Comparison of ENCODE assay signal across 8 cellular contexts in the genomic region with DNA sequence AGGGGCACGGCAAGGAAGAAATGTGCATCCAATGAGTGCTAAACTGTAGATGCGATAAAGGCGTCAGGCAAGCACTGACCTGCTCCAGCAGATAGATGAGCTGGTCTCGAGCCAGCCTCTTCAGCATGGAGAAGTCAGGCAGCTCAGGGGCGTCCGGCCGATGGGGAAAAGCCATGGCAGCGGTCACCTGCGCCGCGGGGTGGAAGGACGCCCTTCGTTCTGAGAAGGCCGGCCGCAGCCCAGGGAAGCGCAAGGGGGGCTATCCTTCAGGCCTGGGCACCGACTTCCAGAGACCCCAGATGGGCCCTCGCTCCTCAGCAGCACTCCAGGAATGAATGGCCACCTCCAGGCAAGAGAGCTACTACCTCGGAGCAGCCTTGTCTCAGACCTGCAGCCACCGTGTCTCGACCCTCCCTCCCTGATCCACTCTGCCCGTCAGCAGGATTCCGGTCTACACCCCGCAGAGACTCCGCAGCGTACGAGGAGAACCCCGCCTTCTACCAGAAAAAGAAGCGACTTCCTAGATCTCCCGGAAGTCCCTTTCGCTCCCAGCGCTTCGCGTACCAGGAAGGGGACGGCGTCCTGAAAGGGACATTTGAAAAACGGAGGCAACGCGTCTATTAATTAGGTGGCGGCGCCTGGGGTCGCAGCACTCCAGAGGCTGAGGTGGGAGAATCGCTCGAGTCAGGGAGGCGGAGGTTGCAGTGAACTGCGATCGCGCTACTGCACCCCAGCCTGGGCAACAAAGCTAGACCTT. TPM values are rescaled to one million over a fixed set of nuclear protein-coding genes. Genes with fewer than 3 reads are reported as not detected.
DNase-seq lines count a peak whose midpoint lies in the region; ATAC-seq and TF ChIP-seq lines count a peak whose summit lies in the region.

TSS of gene VPS33B (minus strand) at position 520 of the 757 bp plus-strand sequence. CDS start at position 175, 345 bp downstream.

- peaks cover 3% of the 10 kb centered on the region for H3K4me1 ChIP-seq in ovary (ENCODE audit: insufficient read depth)
- H3K4me1 ChIP-seq in thyroid gland, result peaks cover 10 to 16% of the 10 kb centered on the region in 2 donors

- peak within 1 kb of the TSS; percentile 93 for H3K27ac Mint-ChIP-seq in activated naive CD8-positive, alpha-beta T cell

- DNase-seq in GDM1 (lab: John Stamatoyannopoulos, UW) (peak; percentile 78), NCI-H1092 treated with DMSO at 0.1 percent for 48 hours (lab: John Stamatoyannopoulos, UW) (peak; percentile 77), SKM-1 treated with dmso at 0.1 percent for 144 hours (lab: John Stamatoyannopoulos, UW; ENCODE audit: unreplicated experiment) (peak; percentile 85), Right ventricle myocardium inferior (ENCODE audit: missing footprints) (peak; percentile 90), ovary (peak; percentile 75 to 81 (median 77)), thyroid gland (peak; percentile 78 to 79)

- H3K36me3 ChIP-seq in ovary, result no peaks in the 10 kb centered on the region
- no peaks in the 10 kb centered on the region for H3K36me3 ChIP-seq in thyroid gland

- TF ChIP-seq POLR2A in ovary (IDR thresholded peaks at IDR 0.05) (peak; percentile 43), thyroid gland (IDR thresholded peaks at IDR 0.05) (peak in 1 of 2 donors; percentile 36)

- WGBS in ovary, 3 donors, result 0% methylated on average over 44 to 48 of the region's 48 CpGs
- WGBS in thyroid gland, 2 donors, result 0 to 1% methylated on average over 18 to 30 of the region's 48 CpGs

- no peaks in the 10 kb centered on the region for H3K27me3 ChIP-seq in ovary
- no peaks in the 10 kb centered on the region for H3K27me3 ChIP-seq in thyroid gland

- no peaks in the 10 kb centered on the region for H3K36me3 Mint-ChIP-seq in activated naive CD8-positive, alpha-beta T cell

- H3K9me3 ChIP-seq in ovary (no peaks in the 10 kb centered on the region), thyroid gland (no peaks in the 10 kb centered on the region)

- H3K27me3 Mint-ChIP-seq in activated naive CD8-positive, alpha-beta T cell, result no peaks in the 10 kb centered on the region

- ATAC-seq in HG02571 (IDR thresholded peaks at IDR 0.05; ENCODE audit: unreplicated experiment) (peak; percentile 62), Right ventricle myocardium inferior (peak; percentile 91)

- peak within 1 kb of the TSS; percentile 97 for H3K4me3 Mint-ChIP-seq in activated naive CD8-positive, alpha-beta T cell

- no peak for TF ChIP-seq EP300 in ovary (IDR thresholded peaks at IDR 0.05)

- TF ChIP-seq CTCF in ovary (IDR thresholded peaks at IDR 0.05), result peak in 1 of 3 donors; percentile 10
- no peak for TF ChIP-seq CTCF in thyroid gland (IDR thresholded peaks at IDR 0.05)

- intact Hi-C loops in Right ventricle myocardium inferior (cut with DNase I) (loop anchor here (1.0 to 10.0 kb wide), 2 partner anchors 28 to 67 kb away; partner anchors contain the start of genes PRC1 and RCCD1), ovary (cut with DNase I) (no loop called here), thyroid gland (cut with DNase I) (no loop called here)

- H3K27ac ChIP-seq in ovary (peak within 1 kb of the TSS; percentile 18 to 49), thyroid gland (peak within 1 kb of the TSS in 2 of 3 donors; percentile 49 to 72)

- no peaks in the 10 kb centered on the region for H3K9me3 Mint-ChIP-seq in activated naive CD8-positive, alpha-beta T cell (ENCODE audit: low read depth)

- H3K4me3 ChIP-seq in ovary (peak within 1 kb of the TSS; percentile 92), thyroid gland (replicated peaks in 1 of 3) (peak within 1 kb of the TSS; percentile 75 to 89 (median 83))

- peaks cover 41% of the 10 kb centered on the region for H3K4me1 Mint-ChIP-seq in activated naive CD8-positive, alpha-beta T cell (ENCODE audit: low read depth)

RNA-seq across cellular contexts. Expression of gene VPS33B, which starts in this region (rescaled TPM):
- total RNA-seq in Right ventricle myocardium inferior (4.2 TPM), ovary (10 to 100 TPM in 6 of 7 donors, 1 to 10 TPM in 1; 8.5 to 17.4 (median 13.2) TPM), thyroid gland (10 to 100 TPM in 3 of 4 donors, 1 to 10 TPM in 1; 7.4 to 13.9 (median 12.4) TPM)
- 10 to 100 TPM in 1 of 2 donors, 1 to 10 TPM in 1; 9.2 to 14.0 TPM for polyA plus RNA-seq in ovary

Comparison
In these comparisons a context has a peak if more than half of its experiments do, and no peak if none do; other contexts are left out.
1. Peak in every context shown above with its lines: DNase-seq, ATAC-seq, H3K4me3 ChIP-seq and H3K27ac ChIP-seq.